ENCODE assay signal across 8 cellular contexts in genomic region chr10:114551310-114551972, GRCh38.
DNase-seq lines count a peak whose midpoint lies in the region; ATAC-seq and TF ChIP-seq lines count a peak whose summit lies in the region.

No MANE protein-coding gene starts in this region.

- peak overlapping the region; percentile 58 for H3K9ac ChIP-seq in skeletal muscle satellite cell (ENCODE audit: low read depth, low read length)

- ATAC-seq in SK-N-SH treated with all-trans-retinoic acid at 6 μM for 48 hours = peak; percentile 39
- ATAC-seq in left cardiac atrium = peak; percentile 13 to 51
- no peak for ATAC-seq in HG02938 (IDR thresholded peaks at IDR 0.05; ENCODE audit: unreplicated experiment)

- no peaks in the 10 kb centered on the region for H3K36me3 ChIP-seq in skeletal muscle satellite cell (ENCODE audit: insufficient read depth, low read length)

- H3K9me3 ChIP-seq in skeletal muscle satellite cell (replicated peaks; ENCODE audit: low read length) = no peaks in the 10 kb centered on the region

- intact Hi-C loops in left cardiac atrium (cut with DNase I) = loop anchor here in 1 of 2 donors (2.0 to 5.0 kb wide), 2 partner anchors 76 to 151 kb away; no protein-coding TSS in a partner anchor

- no peaks in the 10 kb centered on the region for H3K27me3 ChIP-seq in skeletal muscle satellite cell (ENCODE audit: control insufficient read depth, insufficient read depth, low read length)

- TF ChIP-seq CTCF in foreskin fibroblast (IDR thresholded peaks at IDR 0.05; ENCODE audit: low read depth, low read length) = no peak

- H3K4me2 ChIP-seq in skeletal muscle satellite cell (ENCODE audit: low read length) = peak overlapping the region; percentile 31

- no peak overlapping the region for H3K4me3 ChIP-seq in skeletal muscle satellite cell (ENCODE audit: low read length)
- H3K4me3 ChIP-seq in foreskin fibroblast (ENCODE audit: low read depth in 1 of 2, low read length in 2 of 2) = no peak overlapping the region

- H3K4me1 ChIP-seq in skeletal muscle satellite cell (ENCODE audit: control insufficient read depth, insufficient read depth, low read length) = peaks cover 16% of the 10 kb centered on the region

- DNase-seq in NCI-H1105 treated with DMSO at 0.1 percent for 48 hours (lab: John Stamatoyannopoulos, UW) = peak; percentile 95
- peak; percentile 79 for DNase-seq in left cardiac atrium
- DNase-seq in cerebellar nuclear complex (lab: John Stamatoyannopoulos, UW) = no peak
- no peak for DNase-seq in foreskin fibroblast
- DNase-seq in activated CD8-positive, alpha-beta memory T cell treated with anti-CD3 and anti-CD28 coated beads, Interleukin-2, amount 50 U/mL, for 4 hours = no peak

TF ChIP-seq in SK-N-SH treated with all-trans-retinoic acid at 6 μM for 48 hours, 23 proteins besides CTCF, POLR2A, EP300 and RAD21:
- TF ChIP-seq PATZ1 (CRISPR knock-in tag; IDR thresholded peaks at IDR 0.05; ENCODE audit: borderline replicate concordance) (no peak), RARB (CRISPR knock-in tag; IDR thresholded peaks at IDR 0.05) (no peak), ZFP3 (CRISPR knock-in tag; IDR thresholded peaks at IDR 0.05) (no peak), ZFP30 (CRISPR knock-in tag; IDR thresholded peaks at IDR 0.05) (no peak), TOX (CRISPR knock-in tag; IDR thresholded peaks at IDR 0.05; ENCODE audit: borderline replicate concordance) (no peak), BACH2 (CRISPR knock-in tag; IDR thresholded peaks at IDR 0.05; ENCODE audit: borderline replicate concordance) (no peak), ISL1 (CRISPR knock-in tag; IDR thresholded peaks at IDR 0.05) (no peak), TSHZ2 (CRISPR knock-in tag; IDR thresholded peaks at IDR 0.05) (no peak), POU6F1 (CRISPR knock-in tag; IDR thresholded peaks at IDR 0.05; ENCODE audit: borderline replicate concordance, low read depth) (no peak), SNAI2 (CRISPR knock-in tag; IDR thresholded peaks at IDR 0.05) (no peak), ZC3H10 (CRISPR knock-in tag; IDR thresholded peaks at IDR 0.05) (no peak), GLIS3 (CRISPR knock-in tag; IDR thresholded peaks at IDR 0.05) (no peak), CSDC2 (CRISPR knock-in tag; IDR thresholded peaks at IDR 0.05) (no peak), ESRRG (CRISPR knock-in tag; IDR thresholded peaks at IDR 0.05) (no peak), CSRNP3 (CRISPR knock-in tag; IDR thresholded peaks at IDR 0.05) (no peak), PPARA (CRISPR knock-in tag; IDR thresholded peaks at IDR 0.05; ENCODE audit: borderline replicate concordance) (no peak), ZNF70 (CRISPR knock-in tag; IDR thresholded peaks at IDR 0.05) (no peak), OSR1 (CRISPR knock-in tag; IDR thresholded peaks at IDR 0.05) (no peak)

Comparison
In these comparisons a context has a peak if more than half of its experiments do, and no peak if none do; other contexts are left out.
1. DNase-seq: peak in NCI-H1105 treated with DMSO at 0.1 percent for 48 hours (single experiment) and left cardiac atrium (single experiment); none in cerebellar nuclear complex (0 of 2), foreskin fibroblast (0 of 2) and activated CD8-positive, alpha-beta memory T cell treated with anti-CD3 and anti-CD28 coated beads, Interleukin-2, amount 50 U/mL, for 4 hours (single experiment).